ENCODE assay signal across 9 cellular contexts in the genomic region with DNA sequence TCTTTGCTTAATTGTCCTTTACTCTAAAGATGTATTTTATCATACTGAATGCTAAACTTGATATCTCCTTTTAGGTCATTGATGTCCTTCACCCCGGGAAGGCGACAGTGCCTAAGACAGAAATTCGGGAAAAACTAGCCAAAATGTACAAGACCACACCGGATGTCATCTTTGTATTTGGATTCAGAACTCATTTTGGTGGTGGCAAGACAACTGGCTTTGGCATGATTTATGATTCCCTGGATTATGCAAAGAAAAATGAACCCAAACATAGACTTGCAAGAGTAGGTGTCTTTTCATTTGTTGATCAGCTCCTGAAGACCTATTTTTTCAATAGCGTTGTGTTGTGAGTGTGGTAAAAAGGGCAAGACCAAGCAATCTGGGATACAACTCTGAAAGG. TPM values are rescaled to one million over a fixed set of nuclear protein-coding genes. Genes with fewer than 3 reads are reported as not detected.
DNase-seq lines count a peak whose midpoint lies in the region; TF ChIP-seq lines count a peak whose summit lies in the region.
"Had no signal": no experiment of that assay in that cellular context is flagged by ENCODE, and none has a peak within 500 bp of the region (broad histone marks: within the 10 kb centered on the region; RNA-seq: fewer than 3 reads in every experiment).

No MANE protein-coding gene starts in this region.

- peaks cover 31% of the 10 kb centered on the region for H3K4me1 Mint-ChIP-seq in neural progenitor cell

- TF ChIP-seq CTCF in GM06990 (IDR thresholded peaks at IDR 0.05; ENCODE audit: insufficient read depth, low read length, poor library complexity, severe bottlenecking) (no peak), neural progenitor cell (IDR thresholded peaks at IDR 0.05) (no peak)

- H3K4me3 ChIP-seq in GM06990 (replicated peaks; ENCODE audit: low read depth, low read length) (peak overlapping the region; percentile 99), NT2/D1 (ENCODE audit: insufficient read length, low read depth) (peak overlapping the region; percentile 94), neural progenitor cell (peak overlapping the region; percentile 89)
- H3K4me3 ChIP-seq in effector memory CD4-positive, alpha-beta T cell (ENCODE audit: insufficient read depth, low read depth, low read length, poor library complexity, severe bottlenecking): no peak overlapping the region

- no peaks in the 10 kb centered on the region for H3K9me3 ChIP-seq in NT2/D1 (ENCODE audit: insufficient read depth, low read length)
- no peaks in the 10 kb centered on the region for H3K9me3 ChIP-seq in effector memory CD4-positive, alpha-beta T cell (ENCODE audit: control insufficient read depth, low read length)
- H3K9me3 ChIP-seq in neural progenitor cell (ENCODE audit: low read depth): no peaks in the 10 kb centered on the region

- peak overlapping the region; percentile 97 for H3K4me3 Mint-ChIP-seq in neural progenitor cell

- H3K9ac ChIP-seq in NT2/D1 (ENCODE audit: insufficient read length, low read depth) (peak overlapping the region; percentile 96), neural progenitor cell (no peak overlapping the region)

- no peaks in the 10 kb centered on the region for H3K27me3 ChIP-seq in GM06990 (replicated peaks; ENCODE audit: control insufficient read depth, insufficient read depth, low read length)
- no peaks in the 10 kb centered on the region for H3K27me3 ChIP-seq in NT2/D1 (ENCODE audit: insufficient read depth, insufficient read length)
- H3K27me3 ChIP-seq in effector memory CD4-positive, alpha-beta T cell (replicated peaks; ENCODE audit: control insufficient read depth, insufficient read depth, low read length, poor library complexity, severe bottlenecking): no peaks in the 10 kb centered on the region
- H3K27me3 ChIP-seq in neural progenitor cell: no peaks in the 10 kb centered on the region

- peaks cover 45% of the 10 kb centered on the region for H3F3A ChIP-seq in neural progenitor cell (ENCODE audit: low read depth)

- H3K9me3 Mint-ChIP-seq in neural progenitor cell: peaks cover 2% of the 10 kb centered on the region

- intact Hi-C loops in posterior vena cava (cut with DNase I): no loop called here

- no peak overlapping the region for H2AFZ ChIP-seq in neural progenitor cell (replicated peaks)

- peaks cover 30% of the 10 kb centered on the region for H3K36me3 Mint-ChIP-seq in neural progenitor cell

- peak overlapping the region; percentile 54 for H3K27ac ChIP-seq in effector memory CD4-positive, alpha-beta T cell (ENCODE audit: insufficient read depth, low read length, poor library complexity, severe bottlenecking)
- H3K27ac ChIP-seq in neural progenitor cell: no peak overlapping the region

- DNase-seq in GM06990 (ENCODE audit: extremely low read depth, insufficient read length) (no peak), NT2/D1 (ENCODE audit: low read depth, low spot score) (no peak), neural progenitor cell (ENCODE audit: low spot score) (no peak), nucleus accumbens (lab: John Stamatoyannopoulos, UW) (no peak), iPS-NIHi11 (ENCODE audit: low spot score) (no peak), posterior vena cava (ENCODE audit: low spot score) (no peak)
- no peak for DNase-seq in effector memory CD4-positive, alpha-beta T cell
- no peak for DNase-seq in stimulated activated CD8-positive, alpha-beta memory T cell treated with anti-CD3 and anti-CD28 coated beads, Interleukin-4, amount 100 ng/mL, for 48 hours
- DNase-seq: NCI-H82 had no signal

- no peak overlapping the region for H3K27ac Mint-ChIP-seq in neural progenitor cell

- H3K27me3 Mint-ChIP-seq in neural progenitor cell (ENCODE audit: insufficient read depth, low read depth): no peaks in the 10 kb centered on the region

- H3K4me1 ChIP-seq in NT2/D1 (ENCODE audit: insufficient read depth, insufficient read length): peaks cover 10% of the 10 kb centered on the region
- H3K4me1 ChIP-seq in effector memory CD4-positive, alpha-beta T cell (ENCODE audit: control insufficient read depth, insufficient read depth, low read length, poor library complexity, severe bottlenecking): peaks cover 29% of the 10 kb centered on the region
- peaks cover 44% of the 10 kb centered on the region for H3K4me1 ChIP-seq in neural progenitor cell

- peaks cover 29% of the 10 kb centered on the region for H3K36me3 ChIP-seq in GM06990 (ENCODE audit: control insufficient read depth, insufficient read depth, low read length)
- H3K36me3 ChIP-seq in NT2/D1 (ENCODE audit: insufficient read depth, insufficient read length, low read length): peaks cover 64% of the 10 kb centered on the region
- H3K36me3 ChIP-seq in effector memory CD4-positive, alpha-beta T cell (ENCODE audit: control insufficient read depth, insufficient read depth, low read length): peaks cover 53% of the 10 kb centered on the region
- peaks cover 39% of the 10 kb centered on the region for H3K36me3 ChIP-seq in neural progenitor cell

- peaks cover 69% of the 10 kb centered on the region for H3K79me2 ChIP-seq in neural progenitor cell (ENCODE audit: low read depth)

- peak overlapping the region; percentile 99 for H3K4me2 ChIP-seq in neural progenitor cell

- peaks cover 63% of the 10 kb centered on the region for H4K20me1 ChIP-seq in neural progenitor cell (ENCODE audit: low read depth)

RNA-seq across cellular contexts. Expression of a gene that starts 1.8 kb away (rescaled TPM):
- 3,232 and 5,646 TPM in 2 replicates for total RNA-seq in neural progenitor cell (ENCODE audit: low replicate concordance)
- total RNA-seq in posterior vena cava: 1,000 to 10,000 TPM; 1,129 to 1,204 TPM

RNA-seq across cellular contexts. Expression of a gene that starts 6.1 kb away (rescaled TPM):
- 16.0 and 18.0 TPM in 2 replicates for total RNA-seq in neural progenitor cell (ENCODE audit: low replicate concordance)
- total RNA-seq in posterior vena cava: 10 to 100 TPM in 1 of 2 donors, 1 to 10 TPM in 1; 8.2 to 10.1 TPM
